In genomic region chr17:81927653-81928496, GRCh38 we compare ENCODE assay signal across 1 cellular context.
A peak's percentile ranks its signal among the peaks of the same experiment; 100 is the strongest.
TF ChIP-seq lines count a peak whose summit lies in the region.

TSS of gene MAFG (minus strand) at chr17:81927735. CDS start at chr17:81923185, 4,550 bp downstream.

TF ChIP-seq in HepG2, 621 proteins besides CTCF, POLR2A, EP300 and RAD21 (continued from another document and continues in another):
- TF ChIP-seq ZNF326 (CRISPR knock-in tag; IDR thresholded peaks at IDR 0.05; ENCODE audit: borderline replicate concordance) (no peak; the same call in none of the 2 replicates), CBX5 (CRISPR knock-in tag; IDR thresholded peaks at IDR 0.05; ENCODE audit: borderline replicate concordance) (peak; percentile 14; the same call in 1 of the 2 replicates), TBP (CRISPR knock-in tag; IDR thresholded peaks at IDR 0.05) (peak; percentile 82; the same call in 1 of the 2 replicates), NR2F6 (IDR thresholded peaks at IDR 0.05) (no peak), NR2F6 (CRISPR knock-in tag; IDR thresholded peaks at IDR 0.05) (0 out of 2 replicates have a peak, but pooled peaks have one; percentile 13), ZNF766 (CRISPR knock-in tag; IDR thresholded peaks at IDR 0.05; ENCODE audit: borderline replicate concordance) (peak; percentile 92), ZNF101 (CRISPR knock-in tag; IDR thresholded peaks at IDR 0.05; ENCODE audit: borderline replicate concordance, low read depth) (0 out of 2 replicates have a peak, but pooled peaks have one; percentile 56), JUN (CRISPR knock-in tag; IDR thresholded peaks at IDR 0.05) (peak; percentile 59; the same call in 1 of the 2 replicates), HNF4A (CRISPR knock-in tag; IDR thresholded peaks at IDR 0.05) (peak; percentile 36), ERF (CRISPR knock-in tag; IDR thresholded peaks at IDR 0.05) (peak; percentile 56), ARHGAP35 (CRISPR knock-in tag; IDR thresholded peaks at IDR 0.05; ENCODE audit: borderline replicate concordance) (peak; percentile 87; the same call in 1 of the 2 replicates), MEIS2 (CRISPR knock-in tag; IDR thresholded peaks at IDR 0.05) (peak; percentile 68; the same call in 1 of the 2 replicates), TFE3 (CRISPR knock-in tag; IDR thresholded peaks at IDR 0.05) (peak; percentile 92), SAP130 (CRISPR knock-in tag; IDR thresholded peaks at IDR 0.05; ENCODE audit: low read depth) (peak; percentile 86), ZNF468 (CRISPR knock-in tag; IDR thresholded peaks at IDR 0.05) (no peak), MZF1 (CRISPR knock-in tag; IDR thresholded peaks at IDR 0.05; ENCODE audit: borderline replicate concordance) (no peak), SMARCE1 (IDR thresholded peaks at IDR 0.05; ENCODE audit: borderline replicate concordance) (no peak), ATF2 (CRISPR knock-in tag; IDR thresholded peaks at IDR 0.05) (0 out of 2 replicates have a peak, but pooled peaks have one; percentile 38), FOSL1 (CRISPR knock-in tag; IDR thresholded peaks at IDR 0.05; ENCODE audit: borderline replicate concordance) (no peak), ATF1 (CRISPR knock-in tag; IDR thresholded peaks at IDR 0.05) (no peak), CBFB (CRISPR knock-in tag; IDR thresholded peaks at IDR 0.05) (peak; percentile 19), PHF8 (CRISPR knock-in tag; IDR thresholded peaks at IDR 0.05) (peak; percentile 49; the same call in 1 of the 2 replicates), KDM3A (CRISPR knock-in tag; IDR thresholded peaks at IDR 0.05; ENCODE audit: low read depth) (0 out of 2 replicates have a peak, but pooled peaks have one; percentile 38), HMG20A (CRISPR knock-in tag; IDR thresholded peaks at IDR 0.05; ENCODE audit: borderline replicate concordance) (no peak), PAX8 (CRISPR knock-in tag; IDR thresholded peaks at IDR 0.05; ENCODE audit: borderline replicate concordance) (peak; percentile 80; the same call in 1 of the 2 replicates), ASH2L (IDR thresholded peaks at IDR 0.05; ENCODE audit: insufficient read length, low read depth, low read length) (peak; percentile 86), HDAC1 (CRISPR knock-in tag; IDR thresholded peaks at IDR 0.05) (peak; percentile 73; the same call in 1 of the 2 replicates), NR3C1 (CRISPR knock-in tag; IDR thresholded peaks at IDR 0.05) (no peak), ZNF550 (CRISPR knock-in tag; IDR thresholded peaks at IDR 0.05; ENCODE audit: borderline replicate concordance) (peak; percentile 32; the same call in 1 of the 2 replicates), ZNF703 (CRISPR knock-in tag; IDR thresholded peaks at IDR 0.05; ENCODE audit: borderline replicate concordance) (no peak), ZNF337 (CRISPR knock-in tag; IDR thresholded peaks at IDR 0.05; ENCODE audit: borderline replicate concordance, low read depth) (peak; percentile 83; the same call in 1 of the 2 replicates), FOXJ3 (CRISPR knock-in tag; IDR thresholded peaks at IDR 0.05; ENCODE audit: borderline replicate concordance) (no peak), DNMT3B (CRISPR knock-in tag; conservative IDR thresholded peaks at IDR 0.05) (peak; percentile 45; the same call in 1 of the 2 replicates), TOPORS (CRISPR knock-in tag; IDR thresholded peaks at IDR 0.05) (no peak; the same call in 1 of the 2 replicates), ZNF276 (CRISPR knock-in tag; IDR thresholded peaks at IDR 0.05; ENCODE audit: low read depth) (peak; percentile 89; the same call in 1 of the 2 replicates)
- TF ChIP-seq, protein P1, sequence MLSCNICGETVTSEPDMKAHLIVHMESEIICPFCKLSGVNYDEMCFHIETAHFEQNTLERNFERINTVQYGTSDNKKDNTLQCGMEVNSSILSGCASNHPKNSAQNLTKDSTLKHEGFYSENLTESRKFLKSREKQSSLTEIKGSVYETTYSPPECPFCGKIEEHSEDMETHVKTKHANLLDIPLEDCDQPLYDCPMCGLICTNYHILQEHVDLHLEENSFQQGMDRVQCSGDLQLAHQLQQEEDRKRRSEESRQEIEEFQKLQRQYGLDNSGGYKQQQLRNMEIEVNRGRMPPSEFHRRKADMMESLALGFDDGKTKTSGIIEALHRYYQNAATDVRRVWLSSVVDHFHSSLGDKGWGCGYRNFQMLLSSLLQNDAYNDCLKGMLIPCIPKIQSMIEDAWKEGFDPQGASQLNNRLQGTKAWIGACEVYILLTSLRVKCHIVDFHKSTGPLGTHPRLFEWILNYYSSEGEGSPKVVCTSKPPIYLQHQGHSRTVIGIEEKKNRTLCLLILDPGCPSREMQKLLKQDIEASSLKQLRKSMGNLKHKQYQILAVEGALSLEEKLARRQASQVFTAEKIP (CRISPR knock-in tag; IDR thresholded peaks at IDR 0.05; ENCODE audit: borderline replicate concordance) = no peak
- TF ChIP-seq, protein P2, sequence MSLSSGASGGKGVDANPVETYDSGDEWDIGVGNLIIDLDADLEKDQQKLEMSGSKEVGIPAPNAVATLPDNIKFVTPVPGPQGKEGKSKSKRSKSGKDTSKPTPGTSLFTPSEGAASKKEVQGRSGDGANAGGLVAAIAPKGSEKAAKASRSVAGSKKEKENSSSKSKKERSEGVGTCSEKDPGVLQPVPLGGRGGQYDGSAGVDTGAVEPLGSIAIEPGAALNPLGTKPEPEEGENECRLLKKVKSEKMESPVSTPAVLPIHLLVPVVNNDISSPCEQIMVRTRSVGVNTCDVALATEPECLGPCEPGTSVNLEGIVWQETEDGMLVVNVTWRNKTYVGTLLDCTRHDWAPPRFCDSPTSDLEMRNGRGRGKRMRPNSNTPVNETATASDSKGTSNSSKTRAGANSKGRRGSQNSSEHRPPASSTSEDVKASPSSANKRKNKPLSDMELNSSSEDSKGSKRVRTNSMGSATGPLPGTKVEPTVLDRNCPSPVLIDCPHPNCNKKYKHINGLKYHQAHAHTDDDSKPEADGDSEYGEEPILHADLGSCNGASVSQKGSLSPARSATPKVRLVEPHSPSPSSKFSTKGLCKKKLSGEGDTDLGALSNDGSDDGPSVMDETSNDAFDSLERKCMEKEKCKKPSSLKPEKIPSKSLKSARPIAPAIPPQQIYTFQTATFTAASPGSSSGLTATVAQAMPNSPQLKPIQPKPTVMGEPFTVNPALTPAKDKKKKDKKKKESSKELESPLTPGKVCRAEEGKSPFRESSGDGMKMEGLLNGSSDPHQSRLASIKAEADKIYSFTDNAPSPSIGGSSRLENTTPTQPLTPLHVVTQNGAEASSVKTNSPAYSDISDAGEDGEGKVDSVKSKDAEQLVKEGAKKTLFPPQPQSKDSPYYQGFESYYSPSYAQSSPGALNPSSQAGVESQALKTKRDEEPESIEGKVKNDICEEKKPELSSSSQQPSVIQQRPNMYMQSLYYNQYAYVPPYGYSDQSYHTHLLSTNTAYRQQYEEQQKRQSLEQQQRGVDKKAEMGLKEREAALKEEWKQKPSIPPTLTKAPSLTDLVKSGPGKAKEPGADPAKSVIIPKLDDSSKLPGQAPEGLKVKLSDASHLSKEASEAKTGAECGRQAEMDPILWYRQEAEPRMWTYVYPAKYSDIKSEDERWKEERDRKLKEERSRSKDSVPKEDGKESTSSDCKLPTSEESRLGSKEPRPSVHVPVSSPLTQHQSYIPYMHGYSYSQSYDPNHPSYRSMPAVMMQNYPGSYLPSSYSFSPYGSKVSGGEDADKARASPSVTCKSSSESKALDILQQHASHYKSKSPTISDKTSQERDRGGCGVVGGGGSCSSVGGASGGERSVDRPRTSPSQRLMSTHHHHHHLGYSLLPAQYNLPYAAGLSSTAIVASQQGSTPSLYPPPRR (CRISPR knock-in tag; IDR thresholded peaks at IDR 0.05; ENCODE audit: borderline replicate concordance) = peak; percentile 48; the same call in 1 of the 2 replicates
- TF ChIP-seq, protein P3, sequence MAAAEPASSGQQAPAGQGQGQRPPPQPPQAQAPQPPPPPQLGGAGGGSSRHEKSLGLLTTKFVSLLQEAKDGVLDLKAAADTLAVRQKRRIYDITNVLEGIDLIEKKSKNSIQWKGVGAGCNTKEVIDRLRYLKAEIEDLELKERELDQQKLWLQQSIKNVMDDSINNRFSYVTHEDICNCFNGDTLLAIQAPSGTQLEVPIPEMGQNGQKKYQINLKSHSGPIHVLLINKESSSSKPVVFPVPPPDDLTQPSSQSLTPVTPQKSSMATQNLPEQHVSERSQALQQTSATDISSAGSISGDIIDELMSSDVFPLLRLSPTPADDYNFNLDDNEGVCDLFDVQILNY (CRISPR knock-in tag; conservative IDR thresholded peaks at IDR 0.05) = 0 out of 2 replicates have a peak, but pooled peaks have one; percentile 34
- TF ChIP-seq, protein P4, sequence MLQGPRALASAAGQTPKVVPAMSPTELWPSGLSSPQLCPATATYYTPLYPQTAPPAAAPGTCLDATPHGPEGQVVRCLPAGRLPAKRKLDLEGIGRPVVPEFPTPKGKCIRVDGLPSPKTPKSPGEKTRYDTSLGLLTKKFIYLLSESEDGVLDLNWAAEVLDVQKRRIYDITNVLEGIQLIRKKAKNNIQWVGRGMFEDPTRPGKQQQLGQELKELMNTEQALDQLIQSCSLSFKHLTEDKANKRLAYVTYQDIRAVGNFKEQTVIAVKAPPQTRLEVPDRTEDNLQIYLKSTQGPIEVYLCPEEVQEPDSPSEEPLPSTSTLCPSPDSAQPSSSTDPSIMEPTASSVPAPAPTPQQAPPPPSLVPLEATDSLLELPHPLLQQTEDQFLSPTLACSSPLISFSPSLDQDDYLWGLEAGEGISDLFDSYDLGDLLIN (CRISPR knock-in tag; IDR thresholded peaks at IDR 0.05; ENCODE audit: borderline replicate concordance) = peak; percentile 78; the same call in 1 of the 2 replicates
- TF ChIP-seq, protein P5, sequence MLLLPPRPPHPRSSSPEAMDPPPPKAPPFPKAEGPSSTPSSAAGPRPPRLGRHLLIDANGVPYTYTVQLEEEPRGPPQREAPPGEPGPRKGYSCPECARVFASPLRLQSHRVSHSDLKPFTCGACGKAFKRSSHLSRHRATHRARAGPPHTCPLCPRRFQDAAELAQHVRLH (CRISPR knock-in tag; IDR thresholded peaks at IDR 0.05; ENCODE audit: borderline replicate concordance, low read depth) = peak; percentile 4; the same call in 1 of the 2 replicates
- TF ChIP-seq, protein P6, sequence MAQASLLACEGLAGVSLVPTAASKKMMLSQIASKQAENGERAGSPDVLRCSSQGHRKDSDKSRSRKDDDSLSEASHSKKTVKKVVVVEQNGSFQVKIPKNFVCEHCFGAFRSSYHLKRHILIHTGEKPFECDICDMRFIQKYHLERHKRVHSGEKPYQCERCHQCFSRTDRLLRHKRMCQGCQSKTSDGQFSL (CRISPR knock-in tag; IDR thresholded peaks at IDR 0.05) = peak; percentile 49; the same call in 1 of the 2 replicates
